19 cellular contexts compared by ENCODE assay signal in the genomic region with DNA sequence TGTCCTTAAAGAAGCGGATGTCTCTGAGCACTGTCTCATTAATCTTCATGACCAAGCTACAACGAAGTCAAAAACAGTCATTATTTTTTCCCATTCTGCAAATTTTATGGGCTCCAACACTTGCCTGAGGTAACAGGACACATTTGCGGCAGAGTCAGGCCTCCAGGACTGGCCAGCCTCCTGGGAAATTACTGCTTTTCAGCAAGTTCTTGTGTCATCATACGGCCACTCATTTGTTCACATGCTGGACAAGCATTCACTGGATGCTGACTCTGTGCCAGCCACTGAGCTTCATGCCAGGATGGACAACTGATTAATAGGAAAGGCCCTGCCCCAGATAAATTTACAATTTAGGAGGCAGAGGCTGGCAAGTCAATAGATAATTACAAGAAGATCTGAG.
DNase-seq lines count a peak whose midpoint lies in the region; ATAC-seq and TF ChIP-seq lines count a peak whose summit lies in the region.
"Had no signal": no experiment of that assay in that cellular context is flagged by ENCODE, and none has a peak within 500 bp of the region (broad histone marks: within the 10 kb centered on the region; RNA-seq: fewer than 3 reads in every experiment).

No MANE protein-coding gene starts in this region.

- no peak for TF ChIP-seq CTCF in nephron progenitor cell (IDR thresholded peaks at IDR 0.05)
- TF ChIP-seq CTCF in GM10248 (IDR thresholded peaks at IDR 0.05; ENCODE audit: control extremely low read depth, extremely low read depth, low read depth, missing control alignments) = no peak

- H3K36me3 Mint-ChIP-seq in nephron progenitor cell (ENCODE audit: low read depth) = no peaks in the 10 kb centered on the region
- H3K36me3 Mint-ChIP-seq: CD14-positive monocyte had no signal

- peaks cover 0 to 3% of the 10 kb centered on the region in 2 donors for H3K4me1 ChIP-seq in esophagus (ENCODE audit: control insufficient read depth in 2 of 2, insufficient read depth in 2 of 2, low read length in 1 of 2)

- no peaks in the 10 kb centered on the region for H3K9me3 Mint-ChIP-seq in nephron progenitor cell
- H3K9me3 Mint-ChIP-seq: activated CD8-positive, alpha-beta T cell treated with anti-CD3 and anti-CD28 coated beads for 36 hours had no signal

- H3K27me3 ChIP-seq in esophagus (ENCODE audit: control insufficient read depth in 1 of 2, insufficient read depth in 2 of 2, low read length in 2 of 2) = no peaks in the 10 kb centered on the region

- peaks cover 9% of the 10 kb centered on the region for H3K27me3 Mint-ChIP-seq in nephron progenitor cell (ENCODE audit: low read depth, poor library complexity)

- 68 to 74% methylated on average over 4 of the region's 4 CpGs for WGBS in esophagus, 2 donors

- no peak for ATAC-seq in HG03196 (IDR thresholded peaks at IDR 0.05; ENCODE audit: unreplicated experiment)
- ATAC-seq: activated CD8-positive, alpha-beta T cell treated with anti-CD3 and anti-CD28 coated beads for 36 hours; K562 had no signal

- no peaks in the 10 kb centered on the region for H3K36me3 ChIP-seq in esophagus (ENCODE audit: control insufficient read depth in 2 of 2, insufficient read depth in 2 of 2, low read length in 1 of 2)

- no peak overlapping the region for H3K4me3 Mint-ChIP-seq in nephron progenitor cell
- H3K4me3 Mint-ChIP-seq: activated CD8-positive, alpha-beta T cell treated with anti-CD3 and anti-CD28 coated beads for 36 hours; CD14-positive monocyte had no signal

- peak; percentile 43 for DNase-seq in AG20443 (ENCODE audit: low spot score)
- DNase-seq in RPMI7951 (ENCODE audit: low read depth) = peak; percentile 83
- DNase-seq in nephron progenitor cell = no peak
- DNase-seq in AG08396 (ENCODE audit: low spot score) = no peak
- no peak for DNase-seq in amniotic stem cell (lab: John Stamatoyannopoulos, UW)
- no peak for DNase-seq in GM10248 (ENCODE audit: extremely low spot score)
- DNase-seq: activated CD4-positive, CD25-positive, alpha-beta regulatory T cell; activated CD8-positive, alpha-beta T cell treated with anti-CD3 and anti-CD28 coated beads for 36 hours; activated T-cell treated with anti-CD3 and anti-CD28 coated beads, Interleukin-2, amount 50 U/mL, for 1 hour; islet precursor cell; MV-4-11; NCI-H1694 treated with DMSO at 0.1 percent for 48 hours; stimulated activated CD4-positive, alpha-beta T cell treated with anti-CD3 and anti-CD28 coated beads, Interleukin-15, amount 100 ng/mL, for 24 hours had no signal

- CTCF ChIA-PET in GM10248 (lab: Yijun Ruan, JAX) = interaction anchor here (1.3 kb wide), 2 partner anchors 11 to 15 kb away, joined by 3 to 5 read pairs; no protein-coding TSS in a partner anchor

- peak overlapping the region; percentile 83 to 85 for H3K27ac ChIP-seq in esophagus (ENCODE audit: low read depth in 2 of 2, low read length in 1 of 2)

- peaks cover 36% of the 10 kb centered on the region for H3K4me1 Mint-ChIP-seq in nephron progenitor cell

- no peaks in the 10 kb centered on the region for H3K9me3 ChIP-seq in esophagus (ENCODE audit: control insufficient read depth in 2 of 2, insufficient read depth in 1 of 2, low read depth in 1 of 2, low read length in 1 of 2)
- H3K9me3 ChIP-seq: A549 had no signal

- H3K4me3 ChIP-seq in esophagus (ENCODE audit: low read depth in 1 of 2, low read length in 2 of 2) = no peak overlapping the region
- H3K4me3 ChIP-seq: A549, K562, lung had no signal

- POLR2A ChIA-PET in GM10248 (lab: Yijun Ruan, JAX) = no interaction called here

- peak overlapping the region; percentile 80 for H3K27ac Mint-ChIP-seq in nephron progenitor cell
- H3K27ac Mint-ChIP-seq: activated CD8-positive, alpha-beta T cell treated with anti-CD3 and anti-CD28 coated beads for 36 hours; CD14-positive monocyte had no signal

Comparison
In these comparisons a context has a peak if more than half of its experiments do, and no peak if none do; other contexts are left out.
1. DNase-seq: peak in AG20443 (single experiment) and RPMI7951 (single experiment); none in nephron progenitor cell (single experiment), AG08396 (single experiment), amniotic stem cell (single experiment) and GM10248 (single experiment).